Comparison of ENCODE assay signal across 23 cellular contexts in genomic region chr13:102040812-102041211, GRCh38.
DNase-seq lines count a peak whose midpoint lies in the region.
"Had no signal": no experiment of that assay in that cellular context is flagged by ENCODE, and none has a peak within 500 bp of the region (broad histone marks: within the 10 kb centered on the region; RNA-seq: fewer than 3 reads in every experiment).

No MANE protein-coding gene starts in this region.

- DNase-seq in DMS153 treated with DMSO at 0.1 percent for 48 hours (lab: John Stamatoyannopoulos, UW; ENCODE audit: unreplicated experiment) (peak; percentile 41), NCI-H1105 treated with DMSO at 0.1 percent for 48 hours (lab: John Stamatoyannopoulos, UW) (peak; percentile 87), NCI-H2029 treated with DMSO at 0.1 percent for 48 hours (lab: John Stamatoyannopoulos, UW) (peak; percentile 18), SHP77 treated with DMSO at 0.1 percent for 48 hours (lab: John Stamatoyannopoulos, UW) (peak; percentile 32), dedifferentiated amniotic fluid mesenchymal stem cell (ENCODE audit: extremely low spot score) (no peak), SIG-M5 treated with dmso at 0.1 percent for 504 hours (lab: John Stamatoyannopoulos, UW; ENCODE audit: unreplicated experiment) (no peak), kidney glomerular epithelial cell (lab: John Stamatoyannopoulos, UW) (no peak)
- DNase-seq: activated CD4-positive, alpha-beta T cell treated with anti-CD3 and anti-CD28 coated beads, Interleukin-2, amount 10 ng/mL, durations not matched to agents 24 days and 14 days; activated CD8-positive, alpha-beta memory T cell treated with anti-CD3 and anti-CD28 coated beads for 24 hours; activated effector memory CD4-positive, alpha-beta T cell treated with anti-CD3 and anti-CD28 coated beads, Interleukin-2, amount 50 U/mL, for 16 hours; activated naive CD8-positive, alpha-beta T cell treated with anti-CD3 and anti-CD28 coated beads, Interleukin-2, amount 10 ng/mL, durations not matched to agents 7 days and 5 days; activated T-cell treated with anti-CD3 and anti-CD28 coated beads, Interleukin-2, amount 50 U/mL, for 1 hour; aorta; lower lobe of right lung; midbrain; naive thymus-derived CD4-positive, alpha-beta T cell; NCI-H226; nucleus accumbens; OCI-M1; right lobe of liver; spleen; stimulated activated CD4-positive, alpha-beta T cell treated with anti-CD3 and anti-CD28 coated beads, Interleukin-2, amount 100 ng/mL, for 24 hours; T-helper 1 cell had no signal

Comparison
In these comparisons a context has a peak if more than half of its experiments do, and no peak if none do; other contexts are left out.
1. DNase-seq: peak in DMS153 treated with DMSO at 0.1 percent for 48 hours (single experiment), NCI-H1105 treated with DMSO at 0.1 percent for 48 hours (single experiment), NCI-H2029 treated with DMSO at 0.1 percent for 48 hours (single experiment) and SHP77 treated with DMSO at 0.1 percent for 48 hours (single experiment); none in dedifferentiated amniotic fluid mesenchymal stem cell (single experiment), SIG-M5 treated with dmso at 0.1 percent for 504 hours (single experiment) and kidney glomerular epithelial cell (single experiment).